In the genomic region with DNA sequence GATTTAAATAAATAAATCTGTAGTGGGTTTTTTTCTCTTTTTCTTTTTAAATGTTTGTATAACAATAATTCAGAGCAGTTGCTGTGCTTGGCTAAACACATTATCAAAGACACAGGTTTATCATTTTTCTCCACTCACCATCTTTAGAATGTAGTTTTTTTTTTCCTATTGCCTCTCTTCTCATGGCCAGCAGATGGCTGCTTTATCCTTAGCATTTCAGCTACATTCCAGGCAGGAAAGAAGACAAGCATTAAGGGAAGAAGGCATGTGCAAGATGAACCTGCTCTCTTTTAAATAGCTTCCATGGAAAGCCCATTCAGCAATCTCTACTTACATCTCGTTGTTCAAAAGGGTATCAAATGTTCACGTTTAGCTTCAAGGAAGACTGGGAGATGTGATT, we compare ENCODE assay signal across 1 cellular context.
TF ChIP-seq lines count a peak whose summit lies in the region.

No MANE protein-coding gene starts in this region.

TF ChIP-seq in SK-N-SH treated with all-trans-retinoic acid at 6 μM for 48 hours, 23 proteins besides CTCF, POLR2A, EP300 and RAD21 (continued from another document):
- TF ChIP-seq BACH2 (CRISPR knock-in tag; IDR thresholded peaks at IDR 0.05; ENCODE audit: borderline replicate concordance), result no peak
- no peak for TF ChIP-seq ZFP30 (CRISPR knock-in tag; IDR thresholded peaks at IDR 0.05)
- no peak for TF ChIP-seq GLIS3 (CRISPR knock-in tag; IDR thresholded peaks at IDR 0.05)
- no peak for TF ChIP-seq RARB (CRISPR knock-in tag; IDR thresholded peaks at IDR 0.05)
